Comparison of ENCODE assay signal across 1 cellular context in the genomic region with DNA sequence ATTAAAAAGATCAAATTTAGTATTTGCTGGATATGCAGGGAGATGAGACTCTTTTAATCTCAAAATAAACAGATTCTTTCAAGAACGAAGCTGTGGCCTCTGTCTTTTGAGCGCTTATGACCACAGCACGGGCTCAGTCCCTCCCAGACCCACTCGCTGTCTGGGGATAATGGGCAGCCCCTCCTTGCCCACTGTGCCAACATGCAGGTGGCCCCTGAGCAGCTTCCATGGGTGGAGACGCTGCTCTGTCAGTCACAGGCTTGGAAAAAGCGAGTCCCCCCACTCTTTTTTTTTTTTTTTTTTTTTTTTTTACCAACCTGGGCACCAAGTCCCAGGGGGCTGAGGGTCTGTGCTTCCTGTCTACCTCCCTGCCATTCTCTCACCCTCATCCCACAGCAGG.
TF ChIP-seq lines count a peak whose summit lies in the region.

No MANE protein-coding gene starts in this region.

TF ChIP-seq in GM23338, 12 proteins besides CTCF, POLR2A, EP300 and RAD21 (continued from another document):
- TF ChIP-seq, protein P1, sequence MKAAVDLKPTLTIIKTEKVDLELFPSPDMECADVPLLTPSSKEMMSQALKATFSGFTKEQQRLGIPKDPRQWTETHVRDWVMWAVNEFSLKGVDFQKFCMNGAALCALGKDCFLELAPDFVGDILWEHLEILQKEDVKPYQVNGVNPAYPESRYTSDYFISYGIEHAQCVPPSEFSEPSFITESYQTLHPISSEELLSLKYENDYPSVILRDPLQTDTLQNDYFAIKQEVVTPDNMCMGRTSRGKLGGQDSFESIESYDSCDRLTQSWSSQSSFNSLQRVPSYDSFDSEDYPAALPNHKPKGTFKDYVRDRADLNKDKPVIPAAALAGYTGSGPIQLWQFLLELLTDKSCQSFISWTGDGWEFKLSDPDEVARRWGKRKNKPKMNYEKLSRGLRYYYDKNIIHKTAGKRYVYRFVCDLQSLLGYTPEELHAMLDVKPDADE (IDR thresholded peaks at IDR 0.05) = no peak
- no peak for TF ChIP-seq NANOG (IDR thresholded peaks at IDR 0.05; ENCODE audit: borderline replicate concordance)
- TF ChIP-seq, protein P2, sequence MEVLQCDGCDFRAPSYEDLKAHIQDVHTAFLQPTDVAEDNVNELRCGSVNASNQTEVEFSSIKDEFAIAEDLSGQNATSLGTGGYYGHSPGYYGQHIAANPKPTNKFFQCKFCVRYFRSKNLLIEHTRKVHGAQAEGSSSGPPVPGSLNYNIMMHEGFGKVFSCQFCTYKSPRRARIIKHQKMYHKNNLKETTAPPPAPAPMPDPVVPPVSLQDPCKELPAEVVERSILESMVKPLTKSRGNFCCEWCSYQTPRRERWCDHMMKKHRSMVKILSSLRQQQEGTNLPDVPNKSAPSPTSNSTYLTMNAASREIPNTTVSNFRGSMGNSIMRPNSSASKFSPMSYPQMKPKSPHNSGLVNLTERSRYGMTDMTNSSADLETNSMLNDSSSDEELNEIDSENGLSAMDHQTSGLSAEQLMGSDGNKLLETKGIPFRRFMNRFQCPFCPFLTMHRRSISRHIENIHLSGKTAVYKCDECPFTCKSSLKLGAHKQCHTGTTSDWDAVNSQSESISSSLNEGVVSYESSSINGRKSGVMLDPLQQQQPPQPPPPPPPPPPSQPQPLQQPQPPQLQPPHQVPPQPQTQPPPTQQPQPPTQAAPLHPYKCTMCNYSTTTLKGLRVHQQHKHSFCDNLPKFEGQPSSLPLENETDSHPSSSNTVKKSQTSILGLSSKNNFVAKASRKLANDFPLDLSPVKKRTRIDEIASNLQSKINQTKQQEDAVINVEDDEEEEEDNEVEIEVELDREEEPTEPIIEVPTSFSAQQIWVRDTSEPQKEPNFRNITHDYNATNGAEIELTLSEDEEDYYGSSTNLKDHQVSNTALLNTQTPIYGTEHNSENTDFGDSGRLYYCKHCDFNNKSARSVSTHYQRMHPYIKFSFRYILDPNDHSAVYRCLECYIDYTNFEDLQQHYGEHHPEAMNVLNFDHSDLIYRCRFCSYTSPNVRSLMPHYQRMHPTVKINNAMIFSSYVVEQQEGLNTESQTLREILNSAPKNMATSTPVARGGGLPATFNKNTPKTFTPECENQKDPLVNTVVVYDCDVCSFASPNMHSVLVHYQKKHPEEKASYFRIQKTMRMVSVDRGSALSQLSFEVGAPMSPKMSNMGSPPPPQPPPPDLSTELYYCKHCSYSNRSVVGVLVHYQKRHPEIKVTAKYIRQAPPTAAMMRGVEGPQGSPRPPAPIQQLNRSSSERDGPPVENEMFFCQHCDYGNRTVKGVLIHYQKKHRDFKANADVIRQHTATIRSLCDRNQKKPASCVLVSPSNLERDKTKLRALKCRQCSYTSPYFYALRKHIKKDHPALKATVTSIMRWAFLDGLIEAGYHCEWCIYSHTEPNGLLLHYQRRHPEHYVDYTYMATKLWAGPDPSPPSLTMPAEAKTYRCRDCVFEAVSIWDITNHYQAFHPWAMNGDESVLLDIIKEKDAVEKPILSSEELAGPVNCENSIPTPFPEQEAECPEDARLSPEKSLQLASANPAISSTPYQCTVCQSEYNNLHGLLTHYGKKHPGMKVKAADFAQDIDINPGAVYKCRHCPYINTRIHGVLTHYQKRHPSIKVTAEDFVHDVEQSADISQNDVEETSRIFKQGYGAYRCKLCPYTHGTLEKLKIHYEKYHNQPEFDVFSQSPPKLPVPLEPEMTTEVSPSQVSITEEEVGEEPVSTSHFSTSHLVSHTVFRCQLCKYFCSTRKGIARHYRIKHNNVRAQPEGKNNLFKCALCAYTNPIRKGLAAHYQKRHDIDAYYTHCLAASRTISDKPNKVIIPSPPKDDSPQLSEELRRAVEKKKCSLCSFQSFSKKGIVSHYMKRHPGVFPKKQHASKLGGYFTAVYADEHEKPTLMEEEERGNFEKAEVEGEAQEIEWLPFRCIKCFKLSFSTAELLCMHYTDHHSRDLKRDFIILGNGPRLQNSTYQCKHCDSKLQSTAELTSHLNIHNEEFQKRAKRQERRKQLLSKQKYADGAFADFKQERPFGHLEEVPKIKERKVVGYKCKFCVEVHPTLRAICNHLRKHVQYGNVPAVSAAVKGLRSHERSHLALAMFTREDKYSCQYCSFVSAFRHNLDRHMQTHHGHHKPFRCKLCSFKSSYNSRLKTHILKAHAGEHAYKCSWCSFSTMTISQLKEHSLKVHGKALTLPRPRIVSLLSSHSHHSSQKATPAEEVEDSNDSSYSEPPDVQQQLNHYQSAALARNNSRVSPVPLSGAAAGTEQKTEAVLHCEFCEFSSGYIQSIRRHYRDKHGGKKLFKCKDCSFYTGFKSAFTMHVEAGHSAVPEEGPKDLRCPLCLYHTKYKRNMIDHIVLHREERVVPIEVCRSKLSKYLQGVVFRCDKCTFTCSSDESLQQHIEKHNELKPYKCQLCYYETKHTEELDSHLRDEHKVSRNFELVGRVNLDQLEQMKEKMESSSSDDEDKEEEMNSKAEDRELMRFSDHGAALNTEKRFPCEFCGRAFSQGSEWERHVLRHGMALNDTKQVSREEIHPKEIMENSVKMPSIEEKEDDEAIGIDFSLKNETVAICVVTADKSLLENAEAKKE (CRISPR knock-in tag; IDR thresholded peaks at IDR 0.05) = no peak
- TF ChIP-seq, protein P3, sequence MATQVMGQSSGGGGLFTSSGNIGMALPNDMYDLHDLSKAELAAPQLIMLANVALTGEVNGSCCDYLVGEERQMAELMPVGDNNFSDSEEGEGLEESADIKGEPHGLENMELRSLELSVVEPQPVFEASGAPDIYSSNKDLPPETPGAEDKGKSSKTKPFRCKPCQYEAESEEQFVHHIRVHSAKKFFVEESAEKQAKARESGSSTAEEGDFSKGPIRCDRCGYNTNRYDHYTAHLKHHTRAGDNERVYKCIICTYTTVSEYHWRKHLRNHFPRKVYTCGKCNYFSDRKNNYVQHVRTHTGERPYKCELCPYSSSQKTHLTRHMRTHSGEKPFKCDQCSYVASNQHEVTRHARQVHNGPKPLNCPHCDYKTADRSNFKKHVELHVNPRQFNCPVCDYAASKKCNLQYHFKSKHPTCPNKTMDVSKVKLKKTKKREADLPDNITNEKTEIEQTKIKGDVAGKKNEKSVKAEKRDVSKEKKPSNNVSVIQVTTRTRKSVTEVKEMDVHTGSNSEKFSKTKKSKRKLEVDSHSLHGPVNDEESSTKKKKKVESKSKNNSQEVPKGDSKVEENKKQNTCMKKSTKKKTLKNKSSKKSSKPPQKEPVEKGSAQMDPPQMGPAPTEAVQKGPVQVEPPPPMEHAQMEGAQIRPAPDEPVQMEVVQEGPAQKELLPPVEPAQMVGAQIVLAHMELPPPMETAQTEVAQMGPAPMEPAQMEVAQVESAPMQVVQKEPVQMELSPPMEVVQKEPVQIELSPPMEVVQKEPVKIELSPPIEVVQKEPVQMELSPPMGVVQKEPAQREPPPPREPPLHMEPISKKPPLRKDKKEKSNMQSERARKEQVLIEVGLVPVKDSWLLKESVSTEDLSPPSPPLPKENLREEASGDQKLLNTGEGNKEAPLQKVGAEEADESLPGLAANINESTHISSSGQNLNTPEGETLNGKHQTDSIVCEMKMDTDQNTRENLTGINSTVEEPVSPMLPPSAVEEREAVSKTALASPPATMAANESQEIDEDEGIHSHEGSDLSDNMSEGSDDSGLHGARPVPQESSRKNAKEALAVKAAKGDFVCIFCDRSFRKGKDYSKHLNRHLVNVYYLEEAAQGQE (IDR thresholded peaks at IDR 0.05; ENCODE audit: unreplicated experiment) = no peak
